28 cellular contexts compared by ENCODE assay signal in genomic region chr6:24997905-24998304, GRCh38.
DNase-seq lines count a peak whose midpoint lies in the region; ATAC-seq, FAIRE-seq and TF ChIP-seq lines count a peak whose summit lies in the region.
"Had no signal": no experiment of that assay in that cellular context is flagged by ENCODE, and none has a peak within 500 bp of the region (broad histone marks: within the 10 kb centered on the region; RNA-seq: fewer than 3 reads in every experiment).

No MANE protein-coding gene starts in this region.

- H3K4me1 Mint-ChIP-seq in IgD-negative memory B cell, result peaks cover 49 to 67% (median 54%) of the 10 kb centered on the region in 3 donors
- H3K4me1 Mint-ChIP-seq in stimulated activated naive B cell treated with anti-CD40 and anti-IgM and Interleukin-4, amounts not matched to agents 10 μg/mL and 1 μg/mL and 100 μg/mL, for 72 hours, result peaks cover 43 to 58% of the 10 kb centered on the region in 2 donors

- H3K4me3 ChIP-seq in iPS-15b (ENCODE audit: low read depth, low read length), result no peak overlapping the region
- H3K4me3 ChIP-seq: body of pancreas, dorsolateral prefrontal cortex, K562, lung, prostate gland, sigmoid colon, SK-N-MC, stomach, tibial artery had no signal

- ATAC-seq in stimulated activated naive B cell treated with anti-CD40 and anti-IgM and Interleukin-4, amounts not matched to agents 10 μg/mL and 1 μg/mL and 100 μg/mL, for 72 hours (replicated peaks), result no peak
- no peak for ATAC-seq in HG02678 (IDR thresholded peaks at IDR 0.05; ENCODE audit: unreplicated experiment)
- ATAC-seq: body of pancreas, K562 had no signal

- no peaks in the 10 kb centered on the region for H3K36me3 Mint-ChIP-seq in IgD-negative memory B cell
- H3K36me3 Mint-ChIP-seq in stimulated activated naive B cell treated with anti-CD40 and anti-IgM and Interleukin-4, amounts not matched to agents 10 μg/mL and 1 μg/mL and 100 μg/mL, for 72 hours, result peaks cover 3 to 16% of the 10 kb centered on the region in 2 donors

- H3K27me3 Mint-ChIP-seq in IgD-negative memory B cell, result no peaks in the 10 kb centered on the region
- no peaks in the 10 kb centered on the region for H3K27me3 Mint-ChIP-seq in stimulated activated naive B cell treated with anti-CD40 and anti-IgM and Interleukin-4, amounts not matched to agents 10 μg/mL and 1 μg/mL and 100 μg/mL, for 72 hours
- H3K27me3 Mint-ChIP-seq: activated CD4-positive, alpha-beta T cell treated with anti-CD3 and anti-CD28 coated beads, Interleukin-2, amount 10 ng/mL, durations not matched to agents 7 days and 5 days had no signal

- H3K27me3 ChIP-seq in iPS-15b (ENCODE audit: control insufficient read depth, insufficient read depth, low read length), result no peaks in the 10 kb centered on the region
- H3K27me3 ChIP-seq: body of pancreas, dorsolateral prefrontal cortex, sigmoid colon, stomach, tibial artery had no signal

- H3K4me3 Mint-ChIP-seq in IgD-negative memory B cell, result peak overlapping the region in 3 of 4 donors; percentile 3 to 82 (median 29)
- H3K4me3 Mint-ChIP-seq in stimulated activated naive B cell treated with anti-CD40 and anti-IgM and Interleukin-4, amounts not matched to agents 10 μg/mL and 1 μg/mL and 100 μg/mL, for 72 hours, result no peak overlapping the region
- H3K4me3 Mint-ChIP-seq: activated CD4-positive, alpha-beta T cell treated with anti-CD3 and anti-CD28 coated beads, Interleukin-2, amount 10 ng/mL, durations not matched to agents 7 days and 5 days; HFFc6 had no signal

- H3K9me3 ChIP-seq in iPS-15b (ENCODE audit: control insufficient read depth, insufficient read depth, low read length), result no peaks in the 10 kb centered on the region
- H3K9me3 ChIP-seq: body of pancreas, prostate gland, sigmoid colon, stomach, tibial artery had no signal

- H3K4me1 ChIP-seq in iPS-15b (ENCODE audit: control insufficient read depth, insufficient read depth, low read length), result peaks cover 23% of the 10 kb centered on the region
- H3K4me1 ChIP-seq: prostate gland had no signal

- H3K27ac Mint-ChIP-seq in IgD-negative memory B cell, result peak overlapping the region; percentile 24 to 92 (median 32)
- peak overlapping the region; percentile 51 for H3K27ac Mint-ChIP-seq in stimulated activated naive B cell treated with anti-CD40 and anti-IgM and Interleukin-4, amounts not matched to agents 10 μg/mL and 1 μg/mL and 100 μg/mL, for 72 hours
- H3K27ac Mint-ChIP-seq: activated CD4-positive, alpha-beta T cell treated with anti-CD3 and anti-CD28 coated beads, Interleukin-2, amount 10 ng/mL, durations not matched to agents 7 days and 5 days; HFFc6 had no signal

- peak overlapping the region; percentile 5 for H3K9ac ChIP-seq in iPS-15b (ENCODE audit: low read depth, low read length)

- no peaks in the 10 kb centered on the region for H3K36me3 ChIP-seq in iPS-15b (ENCODE audit: control insufficient read depth, insufficient read depth, low read length)
- H3K36me3 ChIP-seq: prostate gland, sigmoid colon, stomach, tibial artery had no signal

- TF ChIP-seq CTCF in D721Med (IDR thresholded peaks at IDR 0.05; ENCODE audit: insufficient read depth, missing control alignments), result no peak

- peak; percentile 13 for DNase-seq in NOMO-1 treated with DMSO at 0.1 percent for 48 hours (lab: John Stamatoyannopoulos, UW; ENCODE audit: unreplicated experiment)
- no peak for DNase-seq in NOMO-1 treated with dmso at 0.1 percent for 144 hours (lab: John Stamatoyannopoulos, UW; ENCODE audit: unreplicated experiment)
- no peak for DNase-seq in stimulated activated naive B cell treated with anti-CD40 and anti-IgM and Interleukin-4, amounts not matched to agents 10 μg/mL and 1 μg/mL and 100 μg/mL, for 72 hours
- no peak for DNase-seq in hepatic stellate cell (ENCODE audit: low spot score)
- no peak for DNase-seq in D721Med (ENCODE audit: insufficient read length, low spot score)
- DNase-seq: 8988T; activated CD4-positive, alpha-beta T cell treated with anti-CD3 and anti-CD28 coated beads, Interleukin-2, amount 10 ng/mL, durations not matched to agents 7 days and 5 days; activated CD8-positive, alpha-beta memory T cell treated with anti-CD3 and anti-CD28 coated beads, Interleukin-2, amount 50 U/mL, for 4 hours; body of pancreas; cerebellar nuclear complex; dorsolateral prefrontal cortex; EL; HFFc6; kidney glomerular epithelial cell; NCI-H1694 treated with DMSO at 0.1 percent for 48 hours; NCI-H2171; NCI-H510A treated with DMSO at 0.1 percent for 48 hours; sigmoid colon; stimulated activated CD4-positive, alpha-beta T cell treated with anti-CD3 and anti-CD28 coated beads, Interleukin-15, amount 100 ng/mL, for 24 hours; stomach; tibial artery had no signal

- H3K9me3 Mint-ChIP-seq in IgD-negative memory B cell, result no peaks in the 10 kb centered on the region
- peaks cover 4 to 5% of the 10 kb centered on the region in 2 donors for H3K9me3 Mint-ChIP-seq in stimulated activated naive B cell treated with anti-CD40 and anti-IgM and Interleukin-4, amounts not matched to agents 10 μg/mL and 1 μg/mL and 100 μg/mL, for 72 hours

- no peak for FAIRE-seq in D721Med (lab: Jason Lieb, UNC)
- FAIRE-seq: K562 had no signal

Comparison
In these comparisons a context has a peak if more than half of its experiments do, and no peak if none do; other contexts are left out.
1. H3K4me3 Mint-ChIP-seq: peak in IgD-negative memory B cell (3 of 4); none in stimulated activated naive B cell treated with anti-CD40 and anti-IgM and Interleukin-4, amounts not matched to agents 10 μg/mL and 1 μg/mL and 100 μg/mL, for 72 hours (0 of 2).